ENCODE assay signal across 8 cellular contexts in genomic region chr11:85941380-85941973, GRCh38.
DNase-seq lines count a peak whose midpoint lies in the region; ATAC-seq, FAIRE-seq and TF ChIP-seq lines count a peak whose summit lies in the region.

No MANE protein-coding gene starts in this region.

- intact Hi-C loops in K562 (cut with micrococcal nuclease), result loop anchor here (1.0 to 5.0 kb wide), 4 partner anchors 87 to 476 kb away; partner anchors contain the start of gene CCDC83

- no peak for TF ChIP-seq EP300 in K562 (IDR thresholded peaks at IDR 0.05; ENCODE audit: low read length)

- CTCF ChIA-PET in K562 (lab: Yijun Ruan, JAX; ENCODE audit: low intra/inter-chr PET ratio), result interaction anchor here (0.7 to 2.1 kb wide), 2 partner anchors 277 to 351 kb away, joined by 4 to 7 read pairs; no protein-coding TSS in a partner anchor

- no peak overlapping the region for H2AFZ ChIP-seq in K562 (ENCODE audit: low read depth, low read length)

- ATAC-seq in HG03139 (IDR thresholded peaks at IDR 0.05; ENCODE audit: unreplicated experiment) (peak; percentile 75), K562 (peak; percentile 92), GM18505 (IDR thresholded peaks at IDR 0.05; ENCODE audit: unreplicated experiment) (no peak)

- no TSS peak for BruUV-seq in K562 (replicated peaks; lab: Mats Ljungman, UMichigan)

- DNase-seq in NCI-H82 (lab: John Stamatoyannopoulos, UW) (peak; percentile 47), NCI-H82 treated with DMSO at 0.1 percent for 48 hours (lab: John Stamatoyannopoulos, UW; ENCODE audit: unreplicated experiment) (no peak), NOMO-1 treated with dmso at 0.1 percent for 144 hours (lab: John Stamatoyannopoulos, UW; ENCODE audit: unreplicated experiment) (peak; percentile 61), K562 (ENCODE audit: extremely low read depth in 1 of 4, low spot score in 3 of 4) (peak; percentile 38 to 69 (median 52)), iPS DF 6.9 (ENCODE audit: low read depth, low spot score) (peak; percentile 18)
- DNase-seq in stimulated activated CD4-positive, alpha-beta T cell treated with anti-CD3 and anti-CD28 coated beads, Interleukin-4, amount 100 ng/mL, for 1 hour, result peak; percentile 13

- no peak overlapping the region for H3K4me2 ChIP-seq in K562 (ENCODE audit: insufficient read depth, low read length)

- no peak for TF ChIP-seq POLR2A in K562 (conservative IDR thresholded peaks at IDR 0.05)
- TF ChIP-seq POLR2A in GM18505 (IDR thresholded peaks at IDR 0.05; ENCODE audit: borderline replicate concordance, extremely low read depth, insufficient read depth, insufficient read length), result no peak

- POLR2A ChIA-PET in K562 (lab: Yijun Ruan, JAX), result interaction anchor here (1.0 kb wide), 1 partner anchor 10 kb away, joined by 4 read pairs; no protein-coding TSS in a partner anchor

- H3K27me3 ChIP-seq in K562 (ENCODE audit: control insufficient read depth in 2 of 2, insufficient read depth in 2 of 2, low read length in 2 of 2) (no peaks in the 10 kb centered on the region), iPS DF 6.9 (ENCODE audit: control insufficient read depth, insufficient read depth, low read length) (no peaks in the 10 kb centered on the region)

- no peaks in the 10 kb centered on the region for H3K9me1 ChIP-seq in K562 (ENCODE audit: control insufficient read depth, insufficient read depth, low read length)

- no peaks in the 10 kb centered on the region for H4K20me1 ChIP-seq in K562 (replicated peaks; ENCODE audit: control insufficient read depth, insufficient read depth, low read length)

- 17% methylated on average over 6 of the region's 6 CpGs for WGBS in K562 (ENCODE audit: insufficient coverage, low coverage, missing lambda C conversion rate)
- no CpG with 5 or more reads among the region's 6 CpGs for WGBS in iPS DF 6.9 (ENCODE audit: insufficient coverage, insufficient read length)

- H3K9me3 ChIP-seq in K562 (replicated peaks; ENCODE audit: control insufficient read depth, insufficient read depth, low read depth, low read length), result no peaks in the 10 kb centered on the region; the same call in 1 of the 2 replicates
- peaks cover 1% of the 10 kb centered on the region for H3K9me3 ChIP-seq in iPS DF 6.9 (ENCODE audit: control insufficient read depth, insufficient read depth, low read length)

- no peak overlapping the region for H3K4me3 ChIP-seq in K562
- no peak overlapping the region for H3K4me3 ChIP-seq in iPS DF 6.9 (ENCODE audit: low read length)

- in situ Hi-C loops in K562 (cut with MboI), result no loop called here

- peak; percentile 85 for FAIRE-seq in K562 (lab: Jason Lieb, UNC)

- peak; percentile 73 to 86 (median 82) for TF ChIP-seq CTCF in K562 (IDR thresholded peaks at IDR 0.05 in 2 of 3, conservative IDR thresholded peaks at IDR 0.05 in 1 of 3; ENCODE audit: insufficient read depth in 2 of 3, low read depth in 1 of 3, low read length in 3 of 3)

- H3K9ac ChIP-seq in K562 (ENCODE audit: insufficient read depth in 1 of 2, low read depth in 2 of 2, low read length in 2 of 2), result no peak overlapping the region

- H3K79me2 ChIP-seq in K562 (ENCODE audit: control insufficient read depth, insufficient read depth, low read length), result no peaks in the 10 kb centered on the region

- H3K36me3 ChIP-seq in K562 (ENCODE audit: control insufficient read depth, insufficient read depth, low read length) (no peaks in the 10 kb centered on the region), iPS DF 6.9 (ENCODE audit: control insufficient read depth, insufficient read depth, low read length) (no peaks in the 10 kb centered on the region)

- no peak overlapping the region for H3K27ac ChIP-seq in K562 (ENCODE audit: extremely low read depth, low read depth, low read length)
- no peak overlapping the region for H3K27ac ChIP-seq in iPS DF 6.9 (ENCODE audit: low read length)

- H3K4me1 ChIP-seq in K562 (replicated peaks in 1 of 2; ENCODE audit: control insufficient read depth in 2 of 2, insufficient read depth in 2 of 2, low read length in 2 of 2) (no peaks in the 10 kb centered on the region; a peak in 1 of 5 replicates), iPS DF 6.9 (ENCODE audit: control insufficient read depth, insufficient read depth, low read length) (no peaks in the 10 kb centered on the region)

- TF ChIP-seq RAD21 in K562 (CRISPR knock-in tag; conservative IDR thresholded peaks at IDR 0.05 in 1 of 2, IDR thresholded peaks at IDR 0.05 in 1 of 2), result peak; percentile 72 to 89

TF ChIP-seq in K562, 482 proteins besides CTCF, POLR2A, EP300 and RAD21:
- peak; percentile 49; the same call in 1 of the 2 replicates for TF ChIP-seq STAG1 (CRISPR knock-in tag; IDR thresholded peaks at IDR 0.05; ENCODE audit: borderline replicate concordance)
- 0 out of 2 replicates have a peak, but pooled peaks have one; percentile 20 for TF ChIP-seq CC2D1A (IDR thresholded peaks at IDR 0.05)
- no peak for TF ChIP-seq BRD4 (IDR thresholded peaks at IDR 0.05)
- peak; percentile 60 for TF ChIP-seq DEAF1 (CRISPR knock-in tag; IDR thresholded peaks at IDR 0.05)
- TF ChIP-seq XRCC5 (IDR thresholded peaks at IDR 0.05; ENCODE audit: low read depth, low read length), result 0 out of 2 replicates have a peak, but pooled peaks have one; percentile 25
- peak in 1 of 2 experiments; percentile 65; a peak in 2 of 4 replicates for TF ChIP-seq RCOR1 (IDR thresholded peaks at IDR 0.05; ENCODE audit: borderline replicate concordance in 1 of 2, low read depth in 2 of 2, low read length in 2 of 2)
- TF ChIP-seq ARID3A (IDR thresholded peaks at IDR 0.05; ENCODE audit: borderline replicate concordance, low read depth, low read length), result 0 out of 2 replicates have a peak, but pooled peaks have one; percentile 23
- TF ChIP-seq NFYB (IDR thresholded peaks at IDR 0.05; ENCODE audit: extremely low read depth, insufficient read length), result no peak
- TF ChIP-seq ETV5 (CRISPR knock-in tag; IDR thresholded peaks at IDR 0.05; ENCODE audit: low read depth), result no peak
- no peak for TF ChIP-seq ZNF280B (CRISPR knock-in tag; IDR thresholded peaks at IDR 0.05)
- peak; percentile 82 for TF ChIP-seq SMC3 (conservative IDR thresholded peaks at IDR 0.05; ENCODE audit: insufficient read depth, low read depth, low read length)
